16 cellular contexts compared by ENCODE assay signal in genomic region chr2:61134141-61134540, GRCh38. TPM values are rescaled to one million over a fixed set of nuclear protein-coding genes. Genes with fewer than 3 reads are reported as not detected.
A peak's percentile ranks its signal among the peaks of the same experiment; 100 is the strongest.
DNase-seq lines count a peak whose midpoint lies in the region; ATAC-seq and TF ChIP-seq lines count a peak whose summit lies in the region.
"Had no signal": no experiment of that assay in that cellular context is flagged by ENCODE, and none has a peak within 500 bp of the region (broad histone marks: within the 10 kb centered on the region; RNA-seq: fewer than 3 reads in every experiment).

No MANE protein-coding gene starts in this region.

- H3K27ac ChIP-seq in mammary epithelial cell (ENCODE audit: insufficient read depth, low read depth, low read length) (no peak overlapping the region), breast epithelium (no peak overlapping the region), layer of hippocampus (ENCODE audit: low read depth, low read length) (peak overlapping the region; percentile 46)

- H3K4me2 ChIP-seq in mammary epithelial cell (ENCODE audit: insufficient read depth, low read depth, low read length), result no peak overlapping the region

- peak overlapping the region; percentile 18 for H2AFZ ChIP-seq in mammary epithelial cell (ENCODE audit: low read depth, low read length)

- H3K27me3 ChIP-seq in mammary epithelial cell (ENCODE audit: insufficient read depth, low read length), result no peaks in the 10 kb centered on the region
- H3K27me3 ChIP-seq in breast epithelium, result no peaks in the 10 kb centered on the region
- H3K27me3 ChIP-seq in layer of hippocampus (ENCODE audit: control insufficient read depth, insufficient read depth, low read length), result no peaks in the 10 kb centered on the region

- no peak for TF ChIP-seq POLR2A in breast epithelium (IDR thresholded peaks at IDR 0.05)

- BruUV-seq in mammary epithelial cell (replicated peaks; lab: Mats Ljungman, UMichigan), result no TSS peak

- no peak for ATAC-seq in HG03139 (IDR thresholded peaks at IDR 0.05; ENCODE audit: unreplicated experiment)
- no peak for ATAC-seq in natural killer cell
- ATAC-seq: HCT116, PC-3 had no signal

- 4% methylated on average over 4 of the region's 4 CpGs for WGBS in mammary epithelial cell (ENCODE audit: low coverage, missing lambda C conversion rate)

- no peaks in the 10 kb centered on the region for H3K4me1 ChIP-seq in mammary epithelial cell (ENCODE audit: insufficient read depth, low read length)
- no peaks in the 10 kb centered on the region for H3K4me1 ChIP-seq in breast epithelium

- H3K4me1 Mint-ChIP-seq in activated CD4-positive, alpha-beta T cell treated with anti-CD3 and anti-CD28 coated beads, Interleukin-2, amount 10 ng/mL, durations not matched to agents 24 days and 14 days, result peaks cover 2% of the 10 kb centered on the region
- H3K4me1 Mint-ChIP-seq in natural killer cell, result peaks cover 0 to 4% of the 10 kb centered on the region in 2 donors

- CTCF ChIA-PET in mammary epithelial cell (lab: Charles Lee; ENCODE audit: low non-redundant PET), result no interaction called here

- no peaks in the 10 kb centered on the region for H3K36me3 Mint-ChIP-seq in activated CD4-positive, alpha-beta T cell treated with anti-CD3 and anti-CD28 coated beads, Interleukin-2, amount 10 ng/mL, durations not matched to agents 24 days and 14 days (ENCODE audit: low read depth)
- H3K36me3 Mint-ChIP-seq in natural killer cell, result no peaks in the 10 kb centered on the region
- H3K36me3 Mint-ChIP-seq: CD14-positive monocyte had no signal

- dilution Hi-C loops in mammary epithelial cell (cut with HindIII; ENCODE audit: low sequenced_read_pairs), result no loop called here

- no peaks in the 10 kb centered on the region for H3K79me2 ChIP-seq in mammary epithelial cell (ENCODE audit: insufficient read depth, low read length)

- no peak overlapping the region for H3K9ac ChIP-seq in mammary epithelial cell (ENCODE audit: insufficient read depth, low read length)

- in situ Hi-C loops in mammary epithelial cell (cut with MboI; ENCODE audit: low sequenced_read_pairs in 2 of 2), result no loop called here
- in situ Hi-C loops in astrocyte of the cerebellum (cut with HindIII; ENCODE audit: low sequenced_read_pairs), result no loop called here

- intact Hi-C loops in mammary epithelial cell (cut with micrococcal nuclease), result loop anchor here (10.0 kb wide), 1 partner anchor 761 kb away; no protein-coding TSS in a partner anchor
- intact Hi-C loops in breast epithelium (cut with DNase I; ENCODE audit: low total_unique reads), result no loop called here
- intact Hi-C loops in activated CD4-positive, alpha-beta T cell treated with anti-CD3 and anti-CD28 coated beads, Interleukin-2, amount 10 ng/mL, durations not matched to agents 24 days and 14 days (cut with micrococcal nuclease), result no loop called here
- intact Hi-C loops in natural killer cell (cut with micrococcal nuclease), result no loop called here

- no peak overlapping the region for H3K27ac Mint-ChIP-seq in activated CD4-positive, alpha-beta T cell treated with anti-CD3 and anti-CD28 coated beads, Interleukin-2, amount 10 ng/mL, durations not matched to agents 24 days and 14 days
- no peak overlapping the region for H3K27ac Mint-ChIP-seq in natural killer cell

- H3K4me3 ChIP-seq in mammary epithelial cell (replicated peaks in 1 of 3; ENCODE audit: insufficient read depth in 1 of 3, low read depth in 2 of 3, low read length in 3 of 3), result no peak overlapping the region
- H3K4me3 ChIP-seq in breast epithelium, result no peak overlapping the region
- H3K4me3 ChIP-seq in astrocyte of the cerebellum (ENCODE audit: low read depth, low read length), result no peak overlapping the region

- H4K20me1 ChIP-seq in mammary epithelial cell (ENCODE audit: insufficient read depth, low read length), result no peaks in the 10 kb centered on the region

- DNase-seq in mammary epithelial cell (no peak), breast epithelium (ENCODE audit: low spot score in 2 of 2) (no peak), astrocyte of the cerebellum (ENCODE audit: low read depth) (peak; percentile 71), NCI-H748 treated with DMSO at 0.1 percent for 48 hours (lab: John Stamatoyannopoulos, UW) (no peak), natural killer cell (no peak)
- no peak for DNase-seq in activated CD4-positive, alpha-beta T cell treated with anti-CD3 and anti-CD28 coated beads, Interleukin-2, amount 10 ng/mL, durations not matched to agents 24 days and 14 days
- DNase-seq: COR-L47, DMS153, NCI-H1092 treated with DMSO at 0.1 percent for 48 hours, NCI-H1694 treated with DMSO at 0.1 percent for 48 hours, NCI-H69, PC-3 had no signal

- H3K4me3 Mint-ChIP-seq in activated CD4-positive, alpha-beta T cell treated with anti-CD3 and anti-CD28 coated beads, Interleukin-2, amount 10 ng/mL, durations not matched to agents 24 days and 14 days, result no peak overlapping the region
- no peak overlapping the region for H3K4me3 Mint-ChIP-seq in natural killer cell
- H3K4me3 Mint-ChIP-seq: CD14-positive monocyte had no signal

- TF ChIP-seq CTCF in mammary epithelial cell (conservative IDR thresholded peaks at IDR 0.05 in 1 of 2, IDR thresholded peaks at IDR 0.05 in 1 of 2; ENCODE audit: extremely low read depth in 1 of 2, insufficient read depth in 1 of 2, low read depth in 1 of 2, low read length in 2 of 2) (no peak), breast epithelium (IDR thresholded peaks at IDR 0.05) (no peak), astrocyte of the cerebellum (IDR thresholded peaks at IDR 0.05; ENCODE audit: low read depth, low read length, missing control alignments) (no peak), natural killer cell (IDR thresholded peaks at IDR 0.05) (no peak)

- H3K9me3 ChIP-seq in mammary epithelial cell (replicated peaks; ENCODE audit: insufficient read depth, low read length) (no peaks in the 10 kb centered on the region), breast epithelium (no peaks in the 10 kb centered on the region)

- no peaks in the 10 kb centered on the region for H3K9me3 Mint-ChIP-seq in activated CD4-positive, alpha-beta T cell treated with anti-CD3 and anti-CD28 coated beads, Interleukin-2, amount 10 ng/mL, durations not matched to agents 24 days and 14 days
- no peaks in the 10 kb centered on the region for H3K9me3 Mint-ChIP-seq in natural killer cell

- H3K36me3 ChIP-seq in mammary epithelial cell (ENCODE audit: insufficient read depth, low read length) (no peaks in the 10 kb centered on the region), breast epithelium (no peaks in the 10 kb centered on the region)

- H3K27me3 Mint-ChIP-seq in activated CD4-positive, alpha-beta T cell treated with anti-CD3 and anti-CD28 coated beads, Interleukin-2, amount 10 ng/mL, durations not matched to agents 24 days and 14 days, result peaks cover 7% of the 10 kb centered on the region
- H3K27me3 Mint-ChIP-seq in natural killer cell (ENCODE audit: low read depth in 2 of 2), result no peaks in the 10 kb centered on the region

RNA-seq across cellular contexts. Expression of gene C2orf74, which starts 27.8 kb away (rescaled TPM):
- total RNA-seq in mammary epithelial cell, result 10 to 100 TPM in 1 of 2 donors, 1 to 10 TPM in 1; 2.7 to 13.3 TPM
- 19.2 TPM for polyA plus RNA-seq in mammary epithelial cell
- polyA minus RNA-seq in mammary epithelial cell, result 35.2 TPM
- total RNA-seq in breast epithelium, result 10 to 100 TPM; 15.7 to 40.5 (median 19.8) TPM
- 5.7 and 8.7 TPM in 2 replicates for total RNA-seq in activated CD4-positive, alpha-beta T cell treated with anti-CD3 and anti-CD28 coated beads, Interleukin-2, amount 10 ng/mL, durations not matched to agents 24 days and 14 days
- total RNA-seq in natural killer cell, result 1 to 10 TPM; 5.7 to 6.1 (median 6.0) TPM
